ENCODE assay signal across 11 cellular contexts in genomic region chr6:111837641-111838500, GRCh38. TPM values are rescaled to one million over a fixed set of nuclear protein-coding genes. Genes with fewer than 3 reads are reported as not detected.
DNase-seq lines count a peak whose midpoint lies in the region; ATAC-seq and TF ChIP-seq lines count a peak whose summit lies in the region.
"Had no signal": no experiment of that assay in that cellular context is flagged by ENCODE, and none has a peak within 500 bp of the region (broad histone marks: within the 10 kb centered on the region; RNA-seq: fewer than 3 reads in every experiment).

No MANE protein-coding gene starts in this region.

- peaks cover 92% of the 10 kb centered on the region for H3K4me1 ChIP-seq in CD4-positive, CD25-positive, alpha-beta regulatory T cell (ENCODE audit: control insufficient read depth, insufficient read depth, low read length, poor library complexity, severe bottlenecking)
- H3K4me1 ChIP-seq in esophagus squamous epithelium, result peaks cover 0 to 43% (median 17%) of the 10 kb centered on the region in 3 donors

- no peaks in the 10 kb centered on the region for H3K9me3 ChIP-seq in CD4-positive, CD25-positive, alpha-beta regulatory T cell (ENCODE audit: control insufficient read depth in 2 of 2, low read length in 2 of 2)
- H3K9me3 ChIP-seq in esophagus squamous epithelium, result no peaks in the 10 kb centered on the region
- H3K9me3 ChIP-seq: suprapubic skin had no signal

- ATAC-seq in CD4-positive, CD25-positive, alpha-beta regulatory T cell (ENCODE audit: low read depth in 2 of 2), result peak; percentile 67 to 71
- peak; percentile 70 for ATAC-seq in GM21381 (IDR thresholded peaks at IDR 0.05; ENCODE audit: unreplicated experiment)
- ATAC-seq in HG03469 (IDR thresholded peaks at IDR 0.05; ENCODE audit: unreplicated experiment), result peak; percentile 70
- ATAC-seq in central memory CD8-positive, alpha-beta T cell (replicated peaks; ENCODE audit: extremely low read depth, poor library complexity, severe bottlenecking), result peak; percentile 73
- ATAC-seq: left colon had no signal

- peak overlapping the region; percentile 66 for H3K4me3 ChIP-seq in CD4-positive, CD25-positive, alpha-beta regulatory T cell (ENCODE audit: low read depth, low read length)
- no peak overlapping the region for H3K4me3 ChIP-seq in esophagus squamous epithelium
- H3K4me3 ChIP-seq: suprapubic skin had no signal

- no peaks in the 10 kb centered on the region for H3K9me3 Mint-ChIP-seq in CD4-positive, CD25-positive, alpha-beta regulatory T cell
- H3K9me3 Mint-ChIP-seq in central memory CD8-positive, alpha-beta T cell, result no peaks in the 10 kb centered on the region

- peak overlapping the region; percentile 86 for H3K27ac ChIP-seq in CD4-positive, CD25-positive, alpha-beta regulatory T cell (ENCODE audit: insufficient read depth, low read length, poor library complexity, severe bottlenecking)
- peak overlapping the region in 2 of 4 donors; percentile 5 to 13 for H3K27ac ChIP-seq in esophagus squamous epithelium
- H3K27ac ChIP-seq: suprapubic skin had no signal

- 72 to 88% methylated on average over 8 of the region's 8 CpGs for WGBS in esophagus squamous epithelium, 2 donors

- peak in 2 of 3 donors; percentile 54 to 79 for DNase-seq in CD4-positive, CD25-positive, alpha-beta regulatory T cell
- peak in 1 of 2 donors; percentile 52 for DNase-seq in central memory CD8-positive, alpha-beta T cell (ENCODE audit: low spot score in 2 of 2)
- no peak for DNase-seq in NCI-H187 treated with DMSO at 0.1 percent for 48 hours (lab: John Stamatoyannopoulos, UW)
- no peak for DNase-seq in posterior cingulate gyrus
- DNase-seq in NCI-H1417 (lab: John Stamatoyannopoulos, UW), result no peak
- DNase-seq in esophagus squamous epithelium (lab: John Stamatoyannopoulos, UW), result no peak
- DNase-seq: left colon, NCI-H2029 treated with DMSO at 0.1 percent for 48 hours had no signal

- peak overlapping the region; percentile 67 to 72 (median 69) for H3K4me3 Mint-ChIP-seq in CD4-positive, CD25-positive, alpha-beta regulatory T cell
- H3K4me3 Mint-ChIP-seq in central memory CD8-positive, alpha-beta T cell, result no peak overlapping the region

- no peak for TF ChIP-seq POLR2A in esophagus squamous epithelium (IDR thresholded peaks at IDR 0.05)

- no peaks in the 10 kb centered on the region for H3K27me3 ChIP-seq in CD4-positive, CD25-positive, alpha-beta regulatory T cell (ENCODE audit: control insufficient read depth, insufficient read depth, low read length)
- H3K27me3 ChIP-seq in esophagus squamous epithelium, result no peaks in the 10 kb centered on the region
- H3K27me3 ChIP-seq: suprapubic skin had no signal

- H3K36me3 ChIP-seq in CD4-positive, CD25-positive, alpha-beta regulatory T cell (ENCODE audit: control insufficient read depth, insufficient read depth, low read length), result no peaks in the 10 kb centered on the region
- H3K36me3 ChIP-seq in esophagus squamous epithelium, result no peaks in the 10 kb centered on the region
- H3K36me3 ChIP-seq: suprapubic skin had no signal

- H3K27ac Mint-ChIP-seq in CD4-positive, CD25-positive, alpha-beta regulatory T cell, result peak overlapping the region in 2 of 3 donors; percentile 93 to 96
- peak overlapping the region; percentile 90 for H3K27ac Mint-ChIP-seq in central memory CD8-positive, alpha-beta T cell (ENCODE audit: low read depth)

- no peak for TF ChIP-seq CTCF in esophagus squamous epithelium (IDR thresholded peaks at IDR 0.05)

- no peaks in the 10 kb centered on the region for H3K27me3 Mint-ChIP-seq in CD4-positive, CD25-positive, alpha-beta regulatory T cell
- H3K27me3 Mint-ChIP-seq in central memory CD8-positive, alpha-beta T cell, result no peaks in the 10 kb centered on the region

- intact Hi-C loops in posterior cingulate gyrus (cut with DNase I) (no loop called here), esophagus squamous epithelium (cut with DNase I) (no loop called here)

- peaks cover 34 to 69% (median 48%) of the 10 kb centered on the region in 4 donors for H3K4me1 Mint-ChIP-seq in CD4-positive, CD25-positive, alpha-beta regulatory T cell
- H3K4me1 Mint-ChIP-seq in central memory CD8-positive, alpha-beta T cell, result peaks cover 34% of the 10 kb centered on the region

- peaks cover 5% of the 10 kb centered on the region for H3K36me3 Mint-ChIP-seq in CD4-positive, CD25-positive, alpha-beta regulatory T cell
- H3K36me3 Mint-ChIP-seq in central memory CD8-positive, alpha-beta T cell (ENCODE audit: insufficient read depth), result peaks cover 21% of the 10 kb centered on the region

RNA-seq across cellular contexts. Expression of gene FYN, which starts 35.4 kb away (rescaled TPM):
- 592 TPM for total RNA-seq in CD4-positive, CD25-positive, alpha-beta regulatory T cell
- polyA plus RNA-seq in CD4-positive, CD25-positive, alpha-beta regulatory T cell, result 100 to 1,000 TPM; 267 to 320 (median 288) TPM
- 10 to 100 TPM; 11.8 to 54.6 (median 21.4) TPM for total RNA-seq in esophagus squamous epithelium

Comparison
In these comparisons a context has a peak if more than half of its experiments do, and no peak if none do; other contexts are left out.
1. DNase-seq: peak in CD4-positive, CD25-positive, alpha-beta regulatory T cell (2 of 3); none in NCI-H187 treated with DMSO at 0.1 percent for 48 hours (single experiment), posterior cingulate gyrus (0 of 10), NCI-H1417 (0 of 3) and esophagus squamous epithelium (single experiment).
2. RNA of gene FYN, which starts 35.4 kb away (total RNA-seq): 592 TPM in CD4-positive, CD25-positive, alpha-beta regulatory T cell (single experiment); 11.8 to 54.6 TPM in esophagus squamous epithelium; every median in the first group is over 10 times any median in the second.
3. Peak in every context shown above with its lines, with median percentiles within 50 percentile points of each other: ATAC-seq.